Comparison of ENCODE assay signal across 8 cellular contexts in the genomic region with DNA sequence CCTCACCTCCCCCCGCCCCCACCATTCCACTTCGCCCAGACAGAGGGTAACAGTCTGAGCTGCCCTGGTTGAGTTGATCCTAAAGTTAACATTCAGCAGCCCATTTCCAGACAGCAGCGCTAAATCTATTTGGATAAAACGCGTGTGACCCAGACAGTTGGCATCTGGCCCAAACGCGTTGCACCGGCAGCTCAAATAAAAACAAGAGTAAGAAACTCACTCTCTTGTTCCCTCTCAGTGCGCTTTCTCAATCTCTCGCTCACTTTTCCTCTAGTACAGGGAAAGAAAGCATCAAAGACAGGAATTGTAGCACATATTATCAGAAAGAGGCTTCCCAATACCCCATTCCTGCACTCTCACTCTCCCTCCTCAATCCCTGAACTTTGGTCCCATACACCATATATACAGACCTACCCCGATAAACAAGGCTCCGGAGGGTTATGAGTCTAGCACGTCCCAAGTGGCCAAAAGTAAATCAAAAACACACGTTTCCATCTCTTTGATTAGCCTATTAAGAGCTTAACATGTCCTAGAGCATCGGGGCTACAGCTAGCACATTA. TPM values are rescaled to one million over a fixed set of nuclear protein-coding genes. Genes with fewer than 3 reads are reported as not detected.
A peak's percentile ranks its signal among the peaks of the same experiment; 100 is the strongest.
DNase-seq lines count a peak whose midpoint lies in the region; ATAC-seq, FAIRE-seq and TF ChIP-seq lines count a peak whose summit lies in the region.

No MANE protein-coding gene starts in this region.

- H4K20me1 ChIP-seq in mammary epithelial cell (ENCODE audit: insufficient read depth, low read length): no peaks in the 10 kb centered on the region

- intact Hi-C loops in mammary epithelial cell (cut with micrococcal nuclease): loop anchor here (5.0 to 10.0 kb wide), 4 partner anchors 288 to 1336 kb away; no protein-coding TSS in a partner anchor

- peaks cover 60% of the 10 kb centered on the region for H3K79me2 ChIP-seq in mammary epithelial cell (ENCODE audit: insufficient read depth, low read length)

- TSS peak; percentile 46 for BruUV-seq in mammary epithelial cell (replicated peaks; lab: Mats Ljungman, UMichigan)

- no peaks in the 10 kb centered on the region for H3K9me3 ChIP-seq in mammary epithelial cell (replicated peaks; ENCODE audit: insufficient read depth, low read length)
- no peaks in the 10 kb centered on the region for H3K9me3 ChIP-seq in small intestine (ENCODE audit: control insufficient read depth, low read depth)

- in situ Hi-C loops in mammary epithelial cell (cut with MboI; ENCODE audit: low sequenced_read_pairs in 2 of 2): loop anchor here (5.0 to 25.0 kb wide), 5 partner anchors 518 to 843 kb away; no protein-coding TSS in a partner anchor

- H3K4me3 ChIP-seq in mammary epithelial cell (replicated peaks in 1 of 3; ENCODE audit: insufficient read depth in 1 of 3, low read depth in 2 of 3, low read length in 3 of 3): peak overlapping the region; percentile 54 to 88 (median 80)
- peak overlapping the region; percentile 3 to 39 for H3K4me3 ChIP-seq in small intestine (ENCODE audit: low read depth in 1 of 2, low read length in 2 of 2)

- H3K27ac ChIP-seq in mammary epithelial cell (ENCODE audit: insufficient read depth, low read depth, low read length): peak overlapping the region; percentile 76
- peak overlapping the region in 1 of 2 donors; percentile 63 for H3K27ac ChIP-seq in small intestine (ENCODE audit: low read depth in 1 of 2, low read length in 1 of 2)

- no peaks in the 10 kb centered on the region for H3K9me3 Mint-ChIP-seq in immature natural killer cell

- peak overlapping the region; percentile 85 for H2AFZ ChIP-seq in mammary epithelial cell (ENCODE audit: low read depth, low read length)

- peaks cover 9% of the 10 kb centered on the region for H3K4me1 ChIP-seq in mammary epithelial cell (ENCODE audit: insufficient read depth, low read length)
- H3K4me1 ChIP-seq in small intestine (ENCODE audit: control insufficient read depth in 2 of 2, insufficient read depth in 1 of 2, low read depth in 1 of 2, low read length in 1 of 2): no peaks in the 10 kb centered on the region

- H3K9ac ChIP-seq in mammary epithelial cell (ENCODE audit: insufficient read depth, low read length): peak overlapping the region; percentile 85

- no peak overlapping the region for H3K27ac Mint-ChIP-seq in immature natural killer cell

- dilution Hi-C loops in mammary epithelial cell (cut with HindIII; ENCODE audit: low sequenced_read_pairs): loop anchor here (5.0 kb wide), 2 partner anchors 328 to 668 kb away; no protein-coding TSS in a partner anchor

- H3K27me3 Mint-ChIP-seq in immature natural killer cell (ENCODE audit: low read depth in 3 of 3): peaks cover 0 to 9% (median 3%) of the 10 kb centered on the region in 3 donors

- 2% methylated on average over 14 of the region's 15 CpGs for WGBS in mammary epithelial cell (ENCODE audit: low coverage, missing lambda C conversion rate)
- WGBS in small intestine, 3 donors: 1 to 2% (median 1%) methylated on average over 15 of the region's 15 CpGs

- H3K36me3 ChIP-seq in mammary epithelial cell (ENCODE audit: insufficient read depth, low read length): no peaks in the 10 kb centered on the region
- H3K36me3 ChIP-seq in small intestine (ENCODE audit: control insufficient read depth in 2 of 2, insufficient read depth in 2 of 2, low read length in 2 of 2): no peaks in the 10 kb centered on the region

- H3K36me3 Mint-ChIP-seq in immature natural killer cell: no peaks in the 10 kb centered on the region

- H3K27me3 ChIP-seq in mammary epithelial cell (ENCODE audit: insufficient read depth, low read length) (no peaks in the 10 kb centered on the region), small intestine (ENCODE audit: control insufficient read depth in 2 of 2, insufficient read depth in 2 of 2, low read length in 2 of 2) (no peaks in the 10 kb centered on the region)

- CTCF ChIA-PET in mammary epithelial cell (lab: Charles Lee; ENCODE audit: low non-redundant PET): interaction anchor here (0.6 kb wide), 1 partner anchor 1341 kb away, joined by 3 read pairs; no protein-coding TSS in a partner anchor

- peak; percentile 22 for ATAC-seq in HG03442 (IDR thresholded peaks at IDR 0.05; ENCODE audit: unreplicated experiment)

- peak overlapping the region; percentile 92 for H3K4me2 ChIP-seq in mammary epithelial cell (ENCODE audit: insufficient read depth, low read depth, low read length)

- peaks cover 10% of the 10 kb centered on the region in 2 donors for H3K4me1 Mint-ChIP-seq in immature natural killer cell

- peak; percentile 13 for DNase-seq in NCI-H1694 treated with DMSO at 0.1 percent for 48 hours (lab: John Stamatoyannopoulos, UW)
- DNase-seq in NCI-H1694 (lab: John Stamatoyannopoulos, UW): no peak
- DNase-seq in SHP77 (lab: John Stamatoyannopoulos, UW): peak; percentile 63 to 68
- peak; percentile 67 for DNase-seq in mammary epithelial cell
- peak; percentile 2 to 11 (median 7) for DNase-seq in immature natural killer cell
- peak; percentile 59 for DNase-seq in small intestine
- DNase-seq in NCI-H1436 (lab: John Stamatoyannopoulos, UW): no peak

- FAIRE-seq in small intestine (lab: Jason Lieb, UNC): no peak

- H3K4me3 Mint-ChIP-seq in immature natural killer cell: no peak overlapping the region

- peak in 1 of 2 donors; percentile 15 for TF ChIP-seq CTCF in mammary epithelial cell (conservative IDR thresholded peaks at IDR 0.05 in 1 of 2, IDR thresholded peaks at IDR 0.05 in 1 of 2; ENCODE audit: extremely low read depth in 1 of 2, insufficient read depth in 1 of 2, low read depth in 1 of 2, low read length in 2 of 2)

RNA-seq across cellular contexts. Expression of a gene that starts 1.3 kb away (rescaled TPM):
- 10 to 100 TPM; 47.5 to 63.7 TPM for total RNA-seq in mammary epithelial cell
- polyA plus RNA-seq in mammary epithelial cell (8.2 TPM), immature natural killer cell (not detected), small intestine (under 1 TPM in 1 of 3 donors, not detected in 2; 0.28 TPM)
- polyA minus RNA-seq in mammary epithelial cell: 29.5 TPM

Comparison
In these comparisons a context has a peak if more than half of its experiments do, and no peak if none do; other contexts are left out.
1. DNase-seq: peak in NCI-H1694 treated with DMSO at 0.1 percent for 48 hours (single experiment), SHP77 (2 of 2), mammary epithelial cell (single experiment), immature natural killer cell (3 of 3) and small intestine (single experiment); none in NCI-H1694 (single experiment) and NCI-H1436 (single experiment).